9 cellular contexts compared by ENCODE assay signal in the genomic region with DNA sequence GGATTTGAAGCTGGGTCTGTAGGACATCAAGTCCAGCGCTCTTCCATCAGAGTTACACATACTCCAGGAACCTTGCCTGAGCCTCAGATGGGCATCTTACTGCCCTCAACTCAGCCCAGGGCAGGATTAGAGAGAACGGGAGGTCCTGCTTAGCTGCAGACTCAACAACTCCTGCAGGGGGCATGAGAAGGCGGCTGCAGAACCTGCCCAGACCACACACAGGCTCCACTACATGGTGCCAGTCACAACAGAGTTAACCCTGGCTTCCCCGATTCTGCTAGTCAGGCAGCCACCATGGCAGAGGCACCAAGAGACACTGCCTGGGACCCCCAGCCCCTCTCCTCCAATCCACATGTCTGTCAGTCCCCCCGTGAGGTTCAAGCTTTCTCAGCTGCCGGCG. TPM values are rescaled to one million over a fixed set of nuclear protein-coding genes. Genes with fewer than 3 reads are reported as not detected.
A peak's percentile ranks its signal among the peaks of the same experiment; 100 is the strongest.
DNase-seq lines count a peak whose midpoint lies in the region; ATAC-seq and TF ChIP-seq lines count a peak whose summit lies in the region.
"Had no signal": no experiment of that assay in that cellular context is flagged by ENCODE, and none has a peak within 500 bp of the region (broad histone marks: within the 10 kb centered on the region; RNA-seq: fewer than 3 reads in every experiment).

No MANE protein-coding gene starts in this region.

- CTCF ChIA-PET in PC-3 (lab: Charles Lee) = no interaction called here

- peak; percentile 42 for TF ChIP-seq CTCF in GM12873 (IDR thresholded peaks at IDR 0.05; ENCODE audit: insufficient read depth, low read depth, low read length, missing control alignments)
- peak; percentile 26; the same call in 1 of the 2 replicates for TF ChIP-seq CTCF in PC-3 (conservative IDR thresholded peaks at IDR 0.05; ENCODE audit: low read depth, low read length)
- TF ChIP-seq CTCF in fibroblast of villous mesenchyme (IDR thresholded peaks at IDR 0.05; ENCODE audit: insufficient read depth, low read depth, low read length) = peak; percentile 16

- H3K9me3 ChIP-seq in PC-3 (ENCODE audit: low read length) = no peaks in the 10 kb centered on the region

- no peak for ATAC-seq in PC-3
- ATAC-seq in HG02588 (IDR thresholded peaks at IDR 0.05; ENCODE audit: unreplicated experiment) = no peak
- no peak for ATAC-seq in GM21447 (IDR thresholded peaks at IDR 0.05; ENCODE audit: unreplicated experiment)

- H3K9me2 ChIP-seq in PC-3 (replicated peaks; ENCODE audit: low read length) = no peaks in the 10 kb centered on the region

- H4K20me1 ChIP-seq in PC-3 (ENCODE audit: low read length) = no peaks in the 10 kb centered on the region

- no peak overlapping the region for H3K4me2 ChIP-seq in PC-3 (ENCODE audit: low read length)

- H3F3A ChIP-seq in PC-3 (ENCODE audit: low read length, unreplicated experiment) = no peaks in the 10 kb centered on the region

- no peak overlapping the region for H3K4me3 ChIP-seq in PC-3 (ENCODE audit: low read length)
- H3K4me3 ChIP-seq in fibroblast of villous mesenchyme (ENCODE audit: low read depth, low read length) = no peak overlapping the region

- H3K79me2 ChIP-seq in PC-3 (ENCODE audit: low read length) = no peaks in the 10 kb centered on the region

- no peak overlapping the region for H3K9ac ChIP-seq in PC-3 (ENCODE audit: low read length)

- no peak overlapping the region for H2AFZ ChIP-seq in PC-3 (ENCODE audit: low read length)

- BruUV-seq in PC-3 (replicated peaks; lab: Mats Ljungman, UMichigan) = no TSS peak

- POLR2A ChIA-PET in PC-3 (lab: Charles Lee; ENCODE audit: unreplicated experiment) = no interaction called here

- H3K27me3 ChIP-seq in PC-3 (ENCODE audit: low read length) = no peaks in the 10 kb centered on the region

- DNase-seq in AG08396 (ENCODE audit: low spot score) = peak; percentile 35
- DNase-seq in PC-3 = no peak
- DNase-seq in fibroblast of villous mesenchyme (ENCODE audit: low read depth) = no peak
- no peak for DNase-seq in NCI-H345 treated with DMSO at 0.1 percent for 48 hours (lab: John Stamatoyannopoulos, UW; ENCODE audit: unreplicated experiment)
- no peak for DNase-seq in CD1c-positive myeloid dendritic cell (ENCODE audit: extremely low spot score)

- intact Hi-C loops in PC-3 (cut with micrococcal nuclease) = loop anchor here (10.0 kb wide), 1 partner anchor 53 kb away; no protein-coding TSS in a partner anchor

- peaks cover 9% of the 10 kb centered on the region for H3K4me1 ChIP-seq in PC-3 (ENCODE audit: insufficient read depth, low read length)

- no peaks in the 10 kb centered on the region for H3K36me3 ChIP-seq in PC-3 (ENCODE audit: low read depth, low read length)

- no peak overlapping the region for H3K27ac ChIP-seq in PC-3 (ENCODE audit: low read length)

RNA-seq across cellular contexts. Expression of a gene that starts 23.9 kb away (rescaled TPM):
- total RNA-seq in PC-3 (2014; rRNA removed) = 0.26 and 0.58 TPM in 2 replicates
- not detected in 2 replicates for total RNA-seq in fibroblast of villous mesenchyme
- total RNA-seq: activated CD8-positive, alpha-beta memory T cell treated with anti-CD3 and anti-CD28 coated beads for 36 hours had no signal
